1 cellular context compared by ENCODE assay signal in the genomic region with DNA sequence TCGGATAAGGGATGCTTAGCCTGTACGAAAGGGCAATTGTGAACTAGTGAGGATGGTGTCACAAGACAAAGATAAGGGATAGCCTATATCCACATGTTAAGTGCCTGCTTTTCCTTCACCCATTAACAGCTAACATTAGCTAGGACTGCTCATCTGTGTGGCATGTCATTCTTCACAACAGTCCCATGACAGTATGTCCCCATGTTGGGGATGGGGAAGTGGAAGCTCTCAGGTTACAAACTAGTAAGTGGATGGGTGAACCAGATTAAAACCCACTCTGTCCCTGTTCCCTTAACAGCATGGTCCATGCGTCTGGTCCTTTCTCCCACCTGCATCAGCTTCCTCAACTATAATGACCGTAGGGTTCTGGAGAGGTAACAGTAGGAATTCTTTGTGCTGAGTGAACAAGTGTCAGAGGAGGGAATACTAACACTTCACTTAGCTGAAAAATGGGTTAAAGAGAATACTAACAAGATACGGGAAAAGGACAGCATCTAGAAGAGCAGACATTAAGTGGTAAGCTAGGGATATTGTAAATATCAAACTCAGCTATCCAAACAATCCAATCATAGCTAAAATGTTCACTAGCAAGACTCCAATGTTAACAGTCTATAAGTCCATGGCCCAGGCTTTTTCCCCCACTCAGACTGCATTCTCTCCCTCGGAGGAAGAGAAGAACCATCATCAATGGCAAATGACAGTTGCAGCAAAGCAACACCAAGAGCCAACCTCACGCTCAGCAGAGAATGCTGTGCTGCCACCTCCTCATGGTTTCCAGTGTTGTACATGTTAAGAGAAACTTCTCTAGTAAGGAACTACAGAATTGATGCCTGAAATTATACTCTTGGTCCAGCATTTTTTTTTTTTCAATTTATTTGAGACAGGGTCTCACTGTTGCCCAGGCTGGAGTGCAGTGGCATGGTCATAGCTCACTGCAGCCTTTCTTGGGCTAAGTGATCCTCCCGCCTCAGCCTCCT.
TF ChIP-seq lines count a peak whose summit lies in the region.

No MANE protein-coding gene starts in this region.

TF ChIP-seq in K562, 482 proteins besides CTCF, POLR2A, EP300 and RAD21 (continued from another document):
- TF ChIP-seq, protein P1, sequence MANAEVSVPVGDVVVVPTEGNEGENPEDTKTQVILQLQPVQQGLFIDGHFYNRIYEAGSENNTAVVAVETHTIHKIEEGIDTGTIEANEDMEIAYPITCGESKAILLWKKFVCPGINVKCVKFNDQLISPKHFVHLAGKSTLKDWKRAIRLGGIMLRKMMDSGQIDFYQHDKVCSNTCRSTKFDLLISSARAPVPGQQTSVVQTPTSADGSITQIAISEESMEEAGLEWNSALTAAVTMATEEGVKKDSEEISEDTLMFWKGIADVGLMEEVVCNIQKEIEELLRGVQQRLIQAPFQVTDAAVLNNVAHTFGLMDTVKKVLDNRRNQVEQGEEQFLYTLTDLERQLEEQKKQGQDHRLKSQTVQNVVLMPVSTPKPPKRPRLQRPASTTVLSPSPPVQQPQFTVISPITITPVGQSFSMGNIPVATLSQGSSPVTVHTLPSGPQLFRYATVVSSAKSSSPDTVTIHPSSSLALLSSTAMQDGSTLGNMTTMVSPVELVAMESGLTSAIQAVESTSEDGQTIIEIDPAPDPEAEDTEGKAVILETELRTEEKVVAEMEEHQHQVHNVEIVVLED (CRISPR knock-in tag; IDR thresholded peaks at IDR 0.05), result no peak
- TF ChIP-seq, protein P2, sequence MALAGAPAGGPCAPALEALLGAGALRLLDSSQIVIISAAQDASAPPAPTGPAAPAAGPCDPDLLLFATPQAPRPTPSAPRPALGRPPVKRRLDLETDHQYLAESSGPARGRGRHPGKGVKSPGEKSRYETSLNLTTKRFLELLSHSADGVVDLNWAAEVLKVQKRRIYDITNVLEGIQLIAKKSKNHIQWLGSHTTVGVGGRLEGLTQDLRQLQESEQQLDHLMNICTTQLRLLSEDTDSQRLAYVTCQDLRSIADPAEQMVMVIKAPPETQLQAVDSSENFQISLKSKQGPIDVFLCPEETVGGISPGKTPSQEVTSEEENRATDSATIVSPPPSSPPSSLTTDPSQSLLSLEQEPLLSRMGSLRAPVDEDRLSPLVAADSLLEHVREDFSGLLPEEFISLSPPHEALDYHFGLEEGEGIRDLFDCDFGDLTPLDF (CRISPR knock-in tag; IDR thresholded peaks at IDR 0.05), result no peak
- peak; percentile 20 for TF ChIP-seq MEIS2 (IDR thresholded peaks at IDR 0.05; ENCODE audit: partially characterized antibody)
- TF ChIP-seq CTBP1 (IDR thresholded peaks at IDR 0.05; ENCODE audit: borderline replicate concordance), result peak; percentile 36; the same call in 1 of the 2 replicates
- no peak for TF ChIP-seq HDGF (IDR thresholded peaks at IDR 0.05)
- TF ChIP-seq POLR3G (IDR thresholded peaks at IDR 0.05; ENCODE audit: extremely low read depth, insufficient read length, insufficient replicate concordance), result no peak
- TF ChIP-seq ZNF282 (CRISPR knock-in tag; IDR thresholded peaks at IDR 0.05), result no peak
- 0 out of 2 replicates have a peak, but pooled peaks have one; percentile 21 for TF ChIP-seq NCOR1 (IDR thresholded peaks at IDR 0.05)
- TF ChIP-seq ZNF408 (CRISPR knock-in tag; IDR thresholded peaks at IDR 0.05; ENCODE audit: low read depth), result no peak
- TF ChIP-seq, protein P3, sequence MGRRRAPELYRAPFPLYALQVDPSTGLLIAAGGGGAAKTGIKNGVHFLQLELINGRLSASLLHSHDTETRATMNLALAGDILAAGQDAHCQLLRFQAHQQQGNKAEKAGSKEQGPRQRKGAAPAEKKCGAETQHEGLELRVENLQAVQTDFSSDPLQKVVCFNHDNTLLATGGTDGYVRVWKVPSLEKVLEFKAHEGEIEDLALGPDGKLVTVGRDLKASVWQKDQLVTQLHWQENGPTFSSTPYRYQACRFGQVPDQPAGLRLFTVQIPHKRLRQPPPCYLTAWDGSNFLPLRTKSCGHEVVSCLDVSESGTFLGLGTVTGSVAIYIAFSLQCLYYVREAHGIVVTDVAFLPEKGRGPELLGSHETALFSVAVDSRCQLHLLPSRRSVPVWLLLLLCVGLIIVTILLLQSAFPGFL (CRISPR knock-in tag; IDR thresholded peaks at IDR 0.05), result no peak
- TF ChIP-seq, protein P4, sequence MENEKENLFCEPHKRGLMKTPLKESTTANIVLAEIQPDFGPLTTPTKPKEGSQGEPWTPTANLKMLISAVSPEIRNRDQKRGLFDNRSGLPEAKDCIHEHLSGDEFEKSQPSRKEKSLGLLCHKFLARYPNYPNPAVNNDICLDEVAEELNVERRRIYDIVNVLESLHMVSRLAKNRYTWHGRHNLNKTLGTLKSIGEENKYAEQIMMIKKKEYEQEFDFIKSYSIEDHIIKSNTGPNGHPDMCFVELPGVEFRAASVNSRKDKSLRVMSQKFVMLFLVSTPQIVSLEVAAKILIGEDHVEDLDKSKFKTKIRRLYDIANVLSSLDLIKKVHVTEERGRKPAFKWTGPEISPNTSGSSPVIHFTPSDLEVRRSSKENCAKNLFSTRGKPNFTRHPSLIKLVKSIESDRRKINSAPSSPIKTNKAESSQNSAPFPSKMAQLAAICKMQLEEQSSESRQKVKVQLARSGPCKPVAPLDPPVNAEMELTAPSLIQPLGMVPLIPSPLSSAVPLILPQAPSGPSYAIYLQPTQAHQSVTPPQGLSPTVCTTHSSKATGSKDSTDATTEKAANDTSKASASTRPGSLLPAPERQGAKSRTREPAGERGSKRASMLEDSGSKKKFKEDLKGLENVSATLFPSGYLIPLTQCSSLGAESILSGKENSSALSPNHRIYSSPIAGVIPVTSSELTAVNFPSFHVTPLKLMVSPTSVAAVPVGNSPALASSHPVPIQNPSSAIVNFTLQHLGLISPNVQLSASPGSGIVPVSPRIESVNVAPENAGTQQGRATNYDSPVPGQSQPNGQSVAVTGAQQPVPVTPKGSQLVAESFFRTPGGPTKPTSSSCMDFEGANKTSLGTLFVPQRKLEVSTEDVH (IDR thresholded peaks at IDR 0.05; ENCODE audit: low read depth, partially characterized antibody), result no peak
- TF ChIP-seq RBM25 (IDR thresholded peaks at IDR 0.05; ENCODE audit: low read depth, low read length, severe bottlenecking), result no peak
- no peak for TF ChIP-seq PYGO2 (tag; IDR thresholded peaks at IDR 0.05)
- TF ChIP-seq HMG20A (CRISPR knock-in tag; conservative IDR thresholded peaks at IDR 0.05), result no peak
- TF ChIP-seq ZFPM2 (CRISPR knock-in tag; IDR thresholded peaks at IDR 0.05), result no peak
- TF ChIP-seq, protein P5, sequence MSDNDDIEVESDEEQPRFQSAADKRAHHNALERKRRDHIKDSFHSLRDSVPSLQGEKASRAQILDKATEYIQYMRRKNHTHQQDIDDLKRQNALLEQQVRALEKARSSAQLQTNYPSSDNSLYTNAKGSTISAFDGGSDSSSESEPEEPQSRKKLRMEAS (CRISPR knock-in tag; IDR thresholded peaks at IDR 0.05), result no peak
- TF ChIP-seq, protein P6, sequence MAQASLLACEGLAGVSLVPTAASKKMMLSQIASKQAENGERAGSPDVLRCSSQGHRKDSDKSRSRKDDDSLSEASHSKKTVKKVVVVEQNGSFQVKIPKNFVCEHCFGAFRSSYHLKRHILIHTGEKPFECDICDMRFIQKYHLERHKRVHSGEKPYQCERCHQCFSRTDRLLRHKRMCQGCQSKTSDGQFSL (CRISPR knock-in tag; IDR thresholded peaks at IDR 0.05), result no peak
- TF ChIP-seq, protein P6 (tag; IDR thresholded peaks at IDR 0.05), result no peak
- TF ChIP-seq MCM7 (IDR thresholded peaks at IDR 0.05), result no peak
- TF ChIP-seq MYNN (IDR thresholded peaks at IDR 0.05), result peak; percentile 50; the same call in 1 of the 2 replicates
- TF ChIP-seq MYNN (CRISPR knock-in tag; IDR thresholded peaks at IDR 0.05), result no peak
- no peak for TF ChIP-seq MYBL2 (IDR thresholded peaks at IDR 0.05; ENCODE audit: low read depth)
- TF ChIP-seq MYBL2 (CRISPR knock-in tag; IDR thresholded peaks at IDR 0.05; ENCODE audit: borderline replicate concordance), result no peak
- no peak for TF ChIP-seq MYC (IDR thresholded peaks at IDR 0.05; ENCODE audit: low read depth, low read length)
- no peak for TF ChIP-seq MYC (CRISPR knock-in tag; IDR thresholded peaks at IDR 0.05; ENCODE audit: borderline replicate concordance, low read depth)
